In the genomic region with DNA sequence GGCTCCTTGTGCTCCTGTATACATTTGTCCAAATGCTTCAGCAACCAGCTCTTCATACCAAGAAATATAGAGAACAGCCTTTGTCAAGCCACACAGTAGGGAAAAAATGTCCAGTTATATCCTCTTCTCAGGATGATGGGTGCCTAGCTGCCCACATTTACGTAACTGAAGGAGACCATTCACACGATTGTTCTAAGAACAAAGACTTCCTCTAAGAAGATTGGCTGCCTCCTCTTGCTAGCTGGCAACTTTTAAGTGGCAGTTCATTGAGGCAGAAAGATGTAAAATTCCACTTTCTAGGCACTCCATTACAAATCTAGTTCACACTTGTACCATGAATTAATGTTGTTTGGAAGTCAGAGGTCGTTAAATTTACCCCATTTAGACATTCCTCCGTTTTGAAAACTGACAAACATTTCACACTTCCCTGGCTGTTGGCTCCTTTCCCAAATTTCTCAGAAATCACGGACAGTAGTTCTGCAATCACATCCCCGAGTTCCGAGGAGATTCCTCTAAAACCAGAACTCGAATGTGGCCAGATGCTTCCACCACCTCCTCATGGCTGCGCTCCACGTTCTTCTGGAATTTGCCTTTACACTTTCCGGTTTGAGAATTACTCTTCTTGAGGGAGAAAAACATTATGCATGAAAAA, we compare ENCODE assay signal across 12 cellular contexts. TPM values are rescaled to one million over a fixed set of nuclear protein-coding genes. Genes with fewer than 3 reads are reported as not detected.
A peak's percentile ranks its signal among the peaks of the same experiment; 100 is the strongest.
DNase-seq lines count a peak whose midpoint lies in the region; ATAC-seq and TF ChIP-seq lines count a peak whose summit lies in the region.
"Had no signal": no experiment of that assay in that cellular context is flagged by ENCODE, and none has a peak within 500 bp of the region (broad histone marks: within the 10 kb centered on the region; RNA-seq: fewer than 3 reads in every experiment).

No MANE protein-coding gene starts in this region.

- H3K4me3 ChIP-seq in BJ (ENCODE audit: low read depth, low read length) (no peak overlapping the region), body of pancreas (no peak overlapping the region), iPS-18a (ENCODE audit: low read length) (peak overlapping the region; percentile 10)
- H3K4me3 ChIP-seq: BLaER1 treated with 17β-estradiol and CSF1 and Interleukin-3, amounts not matched to agents 10 nM and 100 nM had no signal

- no peaks in the 10 kb centered on the region for H3K36me3 ChIP-seq in BJ (ENCODE audit: control insufficient read depth, insufficient read depth, low read length)
- H3K36me3 ChIP-seq in body of pancreas (replicated peaks in 1 of 2; ENCODE audit: insufficient read depth in 1 of 2, low read depth in 2 of 2), result no peaks in the 10 kb centered on the region
- H3K36me3 ChIP-seq in iPS-18a (ENCODE audit: control insufficient read depth, low read depth, low read length), result no peaks in the 10 kb centered on the region
- H3K36me3 ChIP-seq: BLaER1 treated with 17β-estradiol and CSF1 and Interleukin-3, amounts not matched to agents 10 nM and 100 nM had no signal

- CTCF ChIA-PET in BJ (lab: Yijun Ruan, JAX), result interaction anchor here (0.8 to 1.3 kb wide), 2 partner anchors 15 to 119 kb away, joined by 3 to 6 read pairs; partner anchors contain the start of gene AHCYL1

- intact Hi-C loops in body of pancreas (cut with DNase I), result no loop called here

- DNase-seq in BJ (ENCODE audit: low read depth) (peak; percentile 34), body of pancreas (peak in 2 of 4 donors; percentile 31 to 38), renal cortical epithelial cell (ENCODE audit: low read depth) (peak; percentile 88), NCI-H2196 treated with DMSO at 0.1 percent for 48 hours (lab: John Stamatoyannopoulos, UW; ENCODE audit: unreplicated experiment) (no peak), DMS153 (lab: John Stamatoyannopoulos, UW) (no peak)
- DNase-seq: GDM1, NCI-H226, RPMI8226 had no signal

- no peaks in the 10 kb centered on the region for H3K4me1 ChIP-seq in body of pancreas
- peaks cover 13% of the 10 kb centered on the region for H3K4me1 ChIP-seq in iPS-18a (ENCODE audit: control insufficient read depth, low read depth, low read length)

- POLR2A ChIA-PET in BJ (lab: Charles Lee), result no interaction called here

- no peak overlapping the region for H3K9ac ChIP-seq in iPS-18a (ENCODE audit: low read length)
- H3K9ac ChIP-seq: BLaER1 treated with 17β-estradiol and CSF1 and Interleukin-3, amounts not matched to agents 10 nM and 100 nM had no signal

- H3K27ac ChIP-seq in body of pancreas (peak overlapping the region in 1 of 4 donors; percentile 8), iPS-18a (ENCODE audit: low read length) (no peak overlapping the region)

- peak; percentile 27 for ATAC-seq in body of pancreas
- ATAC-seq in HG03457 (IDR thresholded peaks at IDR 0.05; ENCODE audit: unreplicated experiment), result no peak
- ATAC-seq in GM18870 (IDR thresholded peaks at IDR 0.05; ENCODE audit: unreplicated experiment), result no peak

- H3K9me3 ChIP-seq in body of pancreas (no peaks in the 10 kb centered on the region), iPS-18a (ENCODE audit: control insufficient read depth, low read depth, low read length) (no peaks in the 10 kb centered on the region)

- TF ChIP-seq POLR2A in body of pancreas (IDR thresholded peaks at IDR 0.05), result no peak

- TF ChIP-seq CTCF in BJ (IDR thresholded peaks at IDR 0.05; ENCODE audit: insufficient read depth, low read depth, low read length) (no peak), body of pancreas (IDR thresholded peaks at IDR 0.05) (no peak)

- WGBS in body of pancreas, 2 donors, result 74% methylated on average over 11 of the region's 11 CpGs

- H3K27me3 ChIP-seq in BJ (ENCODE audit: control insufficient read depth, insufficient read depth, low read length) (no peaks in the 10 kb centered on the region), body of pancreas (no peaks in the 10 kb centered on the region), iPS-18a (ENCODE audit: control insufficient read depth, insufficient read depth, low read length) (no peaks in the 10 kb centered on the region)
- H3K27me3 ChIP-seq: BLaER1 treated with 17β-estradiol and CSF1 and Interleukin-3, amounts not matched to agents 10 nM and 100 nM had no signal

RNA-seq across cellular contexts. Expression of gene CSF1, which starts 45.6 kb away (rescaled TPM):
- 40.4 and 48.4 TPM in 2 replicates for polyA plus RNA-seq in BJ (2011; rRNA removed)
- polyA minus RNA-seq in BJ (2011; rRNA and poly(A)+ RNA removed), result 20.1 and 22.3 TPM in 2 replicates
- total RNA-seq in body of pancreas (10 to 100 TPM; 26.7 to 60.7 TPM), renal cortical epithelial cell (39.2 and 51.3 TPM in 2 replicates)

Comparison
In these comparisons a context has a peak if more than half of its experiments do, and no peak if none do; other contexts are left out.
1. DNase-seq: peak in BJ (single experiment) and renal cortical epithelial cell (single experiment); none in NCI-H2196 treated with DMSO at 0.1 percent for 48 hours (single experiment) and DMS153 (single experiment).